Comparison of ENCODE assay signal across 15 cellular contexts in the genomic region with DNA sequence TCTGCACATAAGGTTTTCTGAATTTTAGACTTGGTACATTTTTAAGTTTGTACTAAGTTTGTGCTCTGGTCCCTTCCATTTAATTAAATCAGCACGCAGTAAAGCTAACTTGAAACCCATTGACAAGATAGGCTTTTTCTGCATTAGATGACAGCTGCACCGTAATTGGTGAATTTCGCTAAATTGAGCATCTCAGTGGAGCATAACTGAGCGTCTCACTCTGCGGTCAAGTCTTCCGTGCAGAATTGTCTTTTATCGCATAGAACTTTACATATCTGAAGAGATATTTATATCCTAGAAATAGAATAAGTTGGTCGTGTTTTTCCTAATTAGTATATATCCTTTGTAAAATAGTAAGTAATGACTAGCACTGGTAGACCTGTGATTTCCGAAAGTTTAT. TPM values are rescaled to one million over a fixed set of nuclear protein-coding genes. Genes with fewer than 3 reads are reported as not detected.
A peak's percentile ranks its signal among the peaks of the same experiment; 100 is the strongest.
DNase-seq lines count a peak whose midpoint lies in the region; ATAC-seq and TF ChIP-seq lines count a peak whose summit lies in the region.
"Had no signal": no experiment of that assay in that cellular context is flagged by ENCODE, and none has a peak within 500 bp of the region (broad histone marks: within the 10 kb centered on the region; RNA-seq: fewer than 3 reads in every experiment).

No MANE protein-coding gene starts in this region.

- H3K36me3 ChIP-seq in CD4-positive, alpha-beta memory T cell (ENCODE audit: insufficient read depth, low read length), result peaks cover 45% of the 10 kb centered on the region
- H3K36me3 ChIP-seq: prostate gland had no signal

- intact Hi-C loops in CD4-positive, alpha-beta memory T cell (cut with micrococcal nuclease), result loop anchor here (10.0 kb wide), 1 partner anchor 1055 kb away; a partner anchor contains a TSS
- intact Hi-C loops in Right ventricle myocardium superior (cut with DNase I), result loop anchor here (5.0 kb wide), 1 partner anchor 97 kb away; no protein-coding TSS in a partner anchor

- H3K27ac ChIP-seq in CD4-positive, alpha-beta memory T cell (ENCODE audit: low read depth, low read length), result no peak overlapping the region
- H3K27ac ChIP-seq: left ventricle myocardium inferior, PC-9, prostate gland, transverse colon had no signal

- H3K27ac Mint-ChIP-seq in CD4-positive, alpha-beta memory T cell, result peak overlapping the region in 4 of 7 donors; percentile 25 to 85 (median 63)
- H3K27ac Mint-ChIP-seq in IgD-negative memory B cell, result peak overlapping the region; percentile 31 to 85 (median 82)
- peak overlapping the region in 4 of 6 donors; percentile 5 to 79 (median 9) for H3K27ac Mint-ChIP-seq in immature natural killer cell
- H3K27ac Mint-ChIP-seq: activated naive CD4-positive, alpha-beta T cell treated with anti-CD3 and anti-CD28 coated beads, Interleukin-2, amount 10 ng/mL, durations not matched to agents 7 days and 5 days had no signal

- TF ChIP-seq CTCF in GM12865 (IDR thresholded peaks at IDR 0.05; ENCODE audit: insufficient read depth, low read depth, low read length, missing control alignments), result no peak

- peaks cover 80% of the 10 kb centered on the region for H3K4me1 ChIP-seq in CD4-positive, alpha-beta memory T cell (ENCODE audit: insufficient read depth, low read length)
- H3K4me1 ChIP-seq: prostate gland had no signal

- H3K4me3 ChIP-seq in CD4-positive, alpha-beta memory T cell (ENCODE audit: low read length in 2 of 2), result no peak overlapping the region
- H3K4me3 ChIP-seq in GM12865 (ENCODE audit: low read depth, low read length), result peak overlapping the region; percentile 26
- H3K4me3 ChIP-seq: left ventricle myocardium inferior, PC-9, prostate gland, transverse colon had no signal

- peak overlapping the region in 1 of 8 donors; percentile 52 for H3K4me3 Mint-ChIP-seq in CD4-positive, alpha-beta memory T cell
- H3K4me3 Mint-ChIP-seq in IgD-negative memory B cell, result peak overlapping the region; percentile 38 to 81 (median 76)
- H3K4me3 Mint-ChIP-seq in immature natural killer cell, result no peak overlapping the region
- H3K4me3 Mint-ChIP-seq: activated naive CD4-positive, alpha-beta T cell treated with anti-CD3 and anti-CD28 coated beads, Interleukin-2, amount 10 ng/mL, durations not matched to agents 7 days and 5 days; stimulated activated naive CD8-positive, alpha-beta T cell treated with anti-CD3 and anti-CD28 coated beads, Interleukin-15, Interleukin-2, amounts not matched to agents 100 ng/mL and 50 ng/mL, for 24 hours had no signal

- peaks cover 38 to 55% of the 10 kb centered on the region in 2 donors for H3K36me3 Mint-ChIP-seq in CD4-positive, alpha-beta memory T cell
- H3K36me3 Mint-ChIP-seq in IgD-negative memory B cell, result peaks cover 9% of the 10 kb centered on the region
- peaks cover 0 to 32% (median 23%) of the 10 kb centered on the region in 3 donors for H3K36me3 Mint-ChIP-seq in immature natural killer cell

- ATAC-seq in Right ventricle myocardium superior (ENCODE audit: poor library complexity), result no peak

- H3K9me3 Mint-ChIP-seq in CD4-positive, alpha-beta memory T cell, result peaks cover 0 to 2% (median 0%) of the 10 kb centered on the region in 8 donors
- no peaks in the 10 kb centered on the region for H3K9me3 Mint-ChIP-seq in IgD-negative memory B cell
- H3K9me3 Mint-ChIP-seq in immature natural killer cell, result no peaks in the 10 kb centered on the region
- H3K9me3 Mint-ChIP-seq: activated naive CD4-positive, alpha-beta T cell treated with anti-CD3 and anti-CD28 coated beads, Interleukin-2, amount 10 ng/mL, durations not matched to agents 7 days and 5 days; stimulated activated naive CD8-positive, alpha-beta T cell treated with anti-CD3 and anti-CD28 coated beads, Interleukin-15, Interleukin-2, amounts not matched to agents 100 ng/mL and 50 ng/mL, for 24 hours had no signal

- no peaks in the 10 kb centered on the region for H3K9me3 ChIP-seq in CD4-positive, alpha-beta memory T cell (ENCODE audit: control insufficient read depth in 1 of 2, low read length in 2 of 2)
- H3K9me3 ChIP-seq: prostate gland had no signal

- CTCF ChIA-PET in CD4-positive, alpha-beta memory T cell (lab: Charles Lee; ENCODE audit: partially characterized antibody), result interaction anchor here (0.7 to 10.9 kb wide), 54 partner anchors 8 to 445 kb away, joined by 3 to 541 read pairs (median 6); a partner anchor contains a TSS

- POLR2A ChIA-PET in CD4-positive, alpha-beta memory T cell (lab: Charles Lee; ENCODE audit: partially characterized antibody), result interaction anchor here (1.0 to 2.5 kb wide), 7 partner anchors 11 to 416 kb away, joined by 3 to 39 read pairs (median 9); a partner anchor contains a TSS

- H3K4me1 Mint-ChIP-seq in CD4-positive, alpha-beta memory T cell, result peaks cover 46 to 76% (median 61%) of the 10 kb centered on the region in 4 donors
- peaks cover 38 to 59% (median 50%) of the 10 kb centered on the region in 3 donors for H3K4me1 Mint-ChIP-seq in IgD-negative memory B cell
- H3K4me1 Mint-ChIP-seq in immature natural killer cell, result peaks cover 60 to 82% of the 10 kb centered on the region in 2 donors

- no peaks in the 10 kb centered on the region for H3K27me3 Mint-ChIP-seq in CD4-positive, alpha-beta memory T cell
- H3K27me3 Mint-ChIP-seq in IgD-negative memory B cell (no peaks in the 10 kb centered on the region), immature natural killer cell (ENCODE audit: low read depth in 3 of 3) (peaks cover 15 to 21% (median 20%) of the 10 kb centered on the region in 3 donors)
- H3K27me3 Mint-ChIP-seq: activated naive CD4-positive, alpha-beta T cell treated with anti-CD3 and anti-CD28 coated beads, Interleukin-2, amount 10 ng/mL, durations not matched to agents 7 days and 5 days; stimulated activated naive CD8-positive, alpha-beta T cell treated with anti-CD3 and anti-CD28 coated beads, Interleukin-15, Interleukin-2, amounts not matched to agents 100 ng/mL and 50 ng/mL, for 24 hours had no signal

- no peaks in the 10 kb centered on the region for H3K27me3 ChIP-seq in CD4-positive, alpha-beta memory T cell (ENCODE audit: insufficient read depth, low read length)
- H3K27me3 ChIP-seq: transverse colon had no signal

- no peak for DNase-seq in CD4-positive, alpha-beta memory T cell
- DNase-seq in GM12865 (ENCODE audit: low read depth), result peak; percentile 66
- DNase-seq in immature natural killer cell, result no peak
- DNase-seq in OCI-M2 (lab: John Stamatoyannopoulos, UW; ENCODE audit: unreplicated experiment), result no peak
- no peak for DNase-seq in Right ventricle myocardium superior
- no peak for DNase-seq in NCI-H82 treated with DMSO at 0.1 percent for 48 hours (lab: John Stamatoyannopoulos, UW; ENCODE audit: unreplicated experiment)
- DNase-seq: activated CD4-positive, alpha-beta T cell treated with anti-CD3 and anti-CD28 coated beads, Interleukin-2, amount 50 U/mL, for 1 hour; cerebellar nuclear complex; left ventricle myocardium inferior; transverse colon had no signal

RNA-seq across cellular contexts. Expression of a gene that starts 4.1 kb away (rescaled TPM):
- total RNA-seq in CD4-positive, alpha-beta memory T cell, result 100 to 1,000 TPM; 204 to 214 TPM
- 100 to 1,000 TPM; 500 to 578 TPM for polyA plus RNA-seq in CD4-positive, alpha-beta memory T cell
- polyA plus RNA-seq in IgD-negative memory B cell (688 TPM), immature natural killer cell (100 to 1,000 TPM; 471 to 654 (median 487) TPM)
- total RNA-seq in Right ventricle myocardium superior, result 175 TPM

Comparison
In these comparisons a context has a peak if more than half of its experiments do, and no peak if none do; other contexts are left out.
1. H3K27ac Mint-ChIP-seq: peak in every context shown above with its lines; median percentile 82 in IgD-negative memory B cell; 63 in CD4-positive, alpha-beta memory T cell; 9 in immature natural killer cell.
2. H3K4me3 Mint-ChIP-seq: peak in IgD-negative memory B cell (4 of 4); none in immature natural killer cell (0 of 5).